Comparison of ENCODE assay signal across 18 cellular contexts in the genomic region with DNA sequence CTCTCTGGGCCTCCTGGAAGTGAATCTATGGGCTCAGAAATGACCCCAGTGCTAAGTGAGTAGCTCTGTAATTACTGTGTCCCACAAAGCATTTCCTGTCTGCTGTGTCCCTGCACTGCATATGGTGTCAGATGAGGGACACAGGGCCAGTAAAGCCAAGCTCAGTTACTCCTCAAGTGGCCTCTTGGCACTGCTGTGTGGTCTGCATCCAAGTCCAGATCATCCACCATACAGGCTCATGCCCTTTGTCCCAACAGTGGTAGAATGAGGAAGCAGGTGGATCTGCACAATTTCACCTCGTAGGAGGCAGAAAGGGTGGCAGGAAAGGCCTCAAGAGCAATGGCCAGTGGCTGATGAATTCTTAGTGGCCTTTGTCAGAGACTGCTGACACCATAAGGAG.
DNase-seq lines count a peak whose midpoint lies in the region; ATAC-seq and FAIRE-seq lines count a peak whose summit lies in the region.
"Had no signal": no experiment of that assay in that cellular context is flagged by ENCODE, and none has a peak within 500 bp of the region (broad histone marks: within the 10 kb centered on the region; RNA-seq: fewer than 3 reads in every experiment).

No MANE protein-coding gene starts in this region.

- WGBS in small intestine, 3 donors: 0 to 18% (median 0%) methylated on average over 1 of the region's 1 CpG

- no peak for FAIRE-seq in small intestine (lab: Jason Lieb, UNC)
- FAIRE-seq: H54 had no signal

- no peaks in the 10 kb centered on the region for H3K9me3 ChIP-seq in small intestine (ENCODE audit: control insufficient read depth, low read depth)
- H3K9me3 ChIP-seq: SJSA1 had no signal

- no peak overlapping the region for H3K4me3 ChIP-seq in small intestine (ENCODE audit: low read depth in 1 of 2, low read length in 2 of 2)
- H3K4me3 ChIP-seq: PC-9, SJSA1 had no signal

- no peaks in the 10 kb centered on the region for H3K27me3 ChIP-seq in small intestine (ENCODE audit: control insufficient read depth in 2 of 2, insufficient read depth in 2 of 2, low read length in 2 of 2)
- H3K27me3 ChIP-seq: SJSA1 had no signal

- DNase-seq in NCI-H1436 treated with DMSO at 0.1 percent for 48 hours (lab: John Stamatoyannopoulos, UW) (peak; percentile 83), NCI-H1436 (lab: John Stamatoyannopoulos, UW) (no peak), NCI-H1092 (lab: John Stamatoyannopoulos, UW) (peak; percentile 65), NCI-H748 treated with DMSO at 0.1 percent for 48 hours (lab: John Stamatoyannopoulos, UW) (peak; percentile 42), small intestine (peak; percentile 58), hippocampal formation (lab: John Stamatoyannopoulos, UW) (no peak), NCI-H2081 treated with DMSO at 0.1 percent for 48 hours (lab: John Stamatoyannopoulos, UW) (no peak)
- DNase-seq: 8988T; CD4-positive, alpha-beta memory T cell; Karpas-422; NCI-H1694 treated with DMSO at 0.1 percent for 48 hours; NCI-H2227 treated with DMSO at 0.1 percent for 48 hours; NCI-H774; PC-9; SW 1271 had no signal

- no peaks in the 10 kb centered on the region for H3K36me3 ChIP-seq in small intestine (ENCODE audit: control insufficient read depth in 2 of 2, insufficient read depth in 2 of 2, low read length in 2 of 2)
- H3K36me3 ChIP-seq: SJSA1 had no signal

- ATAC-seq in GM21529 (IDR thresholded peaks at IDR 0.05; ENCODE audit: unreplicated experiment): no peak

- H3K27ac ChIP-seq in small intestine (ENCODE audit: low read depth in 1 of 2, low read length in 1 of 2): no peak overlapping the region
- H3K27ac ChIP-seq: PC-9, SJSA1 had no signal

- no peaks in the 10 kb centered on the region for H3K4me1 ChIP-seq in small intestine (ENCODE audit: control insufficient read depth in 2 of 2, insufficient read depth in 1 of 2, low read depth in 1 of 2, low read length in 1 of 2)
- H3K4me1 ChIP-seq: SJSA1 had no signal

Comparison
In these comparisons a context has a peak if more than half of its experiments do, and no peak if none do; other contexts are left out.
1. DNase-seq: peak in NCI-H1436 treated with DMSO at 0.1 percent for 48 hours (single experiment), NCI-H1092 (single experiment), NCI-H748 treated with DMSO at 0.1 percent for 48 hours (single experiment) and small intestine (single experiment); none in NCI-H1436 (single experiment), hippocampal formation (0 of 2) and NCI-H2081 treated with DMSO at 0.1 percent for 48 hours (single experiment).